In genomic region chr3:29313074-29313473, GRCh38 we compare ENCODE assay signal across 25 cellular contexts. TPM values are rescaled to one million over a fixed set of nuclear protein-coding genes. Genes with fewer than 3 reads are reported as not detected.
DNase-seq lines count a peak whose midpoint lies in the region; ATAC-seq and TF ChIP-seq lines count a peak whose summit lies in the region.
"Had no signal": no experiment of that assay in that cellular context is flagged by ENCODE, and none has a peak within 500 bp of the region (broad histone marks: within the 10 kb centered on the region; RNA-seq: fewer than 3 reads in every experiment).

No MANE protein-coding gene starts in this region.

- ATAC-seq in IMR-90 (ENCODE audit: low read depth) (peak; percentile 48), GM21367 (IDR thresholded peaks at IDR 0.05; ENCODE audit: unreplicated experiment) (no peak), HG02840 (IDR thresholded peaks at IDR 0.05; ENCODE audit: low FRiP score, unreplicated experiment) (no peak)
- ATAC-seq: mucosa of descending colon; pancreas; stimulated activated effector memory CD8-positive, alpha-beta T cell treated with anti-CD3 and anti-CD28 coated beads, Interleukin-12 subunit alpha, Interleukin-12 subunit beta, amount 100 ng/mL, for 72 hours had no signal

- H4K5ac ChIP-seq in IMR-90 (ENCODE audit: low read depth, low read length) = no peak overlapping the region; the same call in 1 of the 2 replicates

- TF ChIP-seq CTCF in IMR-90 (conservative IDR thresholded peaks at IDR 0.05; ENCODE audit: low read depth, low read length) (no peak), coronary artery (IDR thresholded peaks at IDR 0.05) (no peak), transverse colon (IDR thresholded peaks at IDR 0.05) (no peak)

- WGBS in IMR-90 (ENCODE audit: extremely low coverage in 2 of 2, insufficient read length in 1 of 2), 2 experiments = no CpG with 5 or more reads among the region's 2 CpGs
- WGBS in mesenchymal stem cell = 49% methylated on average over 2 of the region's 2 CpGs
- WGBS in transverse colon (ENCODE audit: low coverage in 1 of 2), 2 donors = 36 to 42% methylated on average over 2 of the region's 2 CpGs

- no peak overlapping the region for H4K8ac ChIP-seq in IMR-90 (ENCODE audit: low read depth in 2 of 2, low read length in 2 of 2)
- no peak overlapping the region for H4K8ac ChIP-seq in mesenchymal stem cell (ENCODE audit: low read length)

- H3K9ac ChIP-seq in IMR-90 (ENCODE audit: low read depth, low read length) = no peak overlapping the region
- H3K9ac ChIP-seq in mesenchymal stem cell (ENCODE audit: low read length) = peak overlapping the region; percentile 4
- H3K9ac ChIP-seq: KMS-11 had no signal

- H3K56ac ChIP-seq in IMR-90 (ENCODE audit: extremely low read depth, insufficient read depth, low read length) = no peak overlapping the region

- no peak overlapping the region for H2BK20ac ChIP-seq in IMR-90 (ENCODE audit: low read depth, low read length)

- H2BK12ac ChIP-seq in mesenchymal stem cell (ENCODE audit: low read length in 2 of 2) = no peak overlapping the region

- H3K36me3 ChIP-seq in IMR-90 (ENCODE audit: control insufficient read depth, insufficient read depth, low read length) (no peaks in the 10 kb centered on the region), mesenchymal stem cell (ENCODE audit: control insufficient read depth in 1 of 2, insufficient read depth in 2 of 2, low read depth in 1 of 2, low read length in 2 of 2) (no peaks in the 10 kb centered on the region), transverse colon (no peaks in the 10 kb centered on the region), HAP-1 (replicated peaks) (no peaks in the 10 kb centered on the region)
- H3K36me3 ChIP-seq: pancreas had no signal

- no peak for TF ChIP-seq POLR2A in IMR-90 (IDR thresholded peaks at IDR 0.05; ENCODE audit: low read depth, low read length)
- no peak for TF ChIP-seq POLR2A in transverse colon (IDR thresholded peaks at IDR 0.05)

- DNase-seq in IMR-90 (peak; percentile 59), coronary artery (ENCODE audit: low spot score) (no peak), mesenchymal stem cell (no peak), transverse colon (no peak), HAP-1 (ENCODE audit: low spot score in 2 of 2) (no peak), NCI-H2196 treated with DMSO at 0.1 percent for 48 hours (lab: John Stamatoyannopoulos, UW; ENCODE audit: unreplicated experiment) (no peak)
- DNase-seq: activated CD4-positive, alpha-beta memory T cell treated with anti-CD3 and anti-CD28 coated beads, Interleukin-2, amount 10 ng/mL, durations not matched to agents 7 days and 5 days; activated CD4-positive, alpha-beta T cell treated with anti-CD3 and anti-CD28 coated beads for 1 hour; activated CD8-positive, alpha-beta memory T cell treated with anti-CD3 and anti-CD28 coated beads, Interleukin-2, amount 50 U/mL, for 48 hours; AML-193; CD4-positive, alpha-beta T cell; kidney; mucosa of descending colon; NCI-H1417 treated with DMSO at 0.1 percent for 48 hours; NCI-H748 treated with DMSO at 0.1 percent for 48 hours; nephron progenitor cell; pancreas; right cardiac atrium; RPMI8226; stimulated activated CD4-positive, alpha-beta T cell treated with anti-CD3 and anti-CD28 coated beads, Interleukin-2, amount 100 ng/mL, for 48 hours had no signal

- H3K27ac ChIP-seq in IMR-90 (ENCODE audit: insufficient read depth, low read length) (peak overlapping the region; percentile 29; the same call in 1 of the 2 replicates), coronary artery (peak overlapping the region in 1 of 2 donors; percentile 31), mesenchymal stem cell (ENCODE audit: low read length, poor library complexity, severe bottlenecking) (no peak overlapping the region), transverse colon (peak overlapping the region in 3 of 4 donors; percentile 24 to 38 (median 34))
- H3K27ac ChIP-seq: KMS-11, pancreas had no signal

- H3K4me3 ChIP-seq in IMR-90 (ENCODE audit: insufficient read depth, low read depth, low read length) (no peak overlapping the region), coronary artery (peak overlapping the region; percentile 19), mesenchymal stem cell (ENCODE audit: insufficient read depth in 1 of 2, low read depth in 1 of 2, low read length in 2 of 2) (peak overlapping the region in 1 of 2 experiments; percentile 40), transverse colon (no peak overlapping the region), HAP-1 (no peak overlapping the region)
- H3K4me3 ChIP-seq: lung, mucosa of descending colon, pancreas had no signal

- TF ChIP-seq EP300 in transverse colon (IDR thresholded peaks at IDR 0.05; ENCODE audit: low read depth) = no peak

- no TSS peak for BruUV-seq in IMR-90 (replicated peaks; lab: Mats Ljungman, UMichigan)

- H3K79me1 ChIP-seq in IMR-90 (ENCODE audit: low read depth in 1 of 2, low read length in 2 of 2) (peaks cover 34 to 58% of the 10 kb centered on the region in 2 experiments), mesenchymal stem cell (replicated peaks; ENCODE audit: low read length, poor library complexity, severe bottlenecking) (peaks cover 11% of the 10 kb centered on the region)

- POLR2A ChIA-PET in IMR-90 (lab: Charles Lee; ENCODE audit: unreplicated experiment) = no interaction called here

- no peak overlapping the region for H3K4ac ChIP-seq in IMR-90 (ENCODE audit: low read depth, low read length)
- no peak overlapping the region for H3K4ac ChIP-seq in mesenchymal stem cell (ENCODE audit: low read depth in 1 of 2, low read length in 2 of 2)

- no peak overlapping the region; the same call in 1 of the 2 replicates for H3K14ac ChIP-seq in IMR-90 (replicated peaks; ENCODE audit: low read depth, low read length)
- no peak overlapping the region for H3K14ac ChIP-seq in mesenchymal stem cell (ENCODE audit: low read length in 2 of 2)

- H2AFZ ChIP-seq in IMR-90 (replicated peaks; ENCODE audit: low read length, poor library complexity) (no peak overlapping the region), mesenchymal stem cell (ENCODE audit: low read depth, low read length) (no peak overlapping the region)

- H2BK5ac ChIP-seq in IMR-90 (ENCODE audit: low read depth, low read length, poor library complexity, severe bottlenecking) = no peak overlapping the region
- H2BK5ac ChIP-seq in mesenchymal stem cell (ENCODE audit: low read depth, low read length, poor library complexity, severe bottlenecking) = no peak overlapping the region

- H3K27me3 ChIP-seq in IMR-90 (ENCODE audit: control insufficient read depth, insufficient read depth, low read length) (no peaks in the 10 kb centered on the region), mesenchymal stem cell (ENCODE audit: control insufficient read depth in 1 of 2, insufficient read depth in 1 of 2, low read length in 2 of 2) (no peaks in the 10 kb centered on the region), transverse colon (no peaks in the 10 kb centered on the region), HAP-1 (ENCODE audit: low read depth) (no peaks in the 10 kb centered on the region)
- H3K27me3 ChIP-seq: pancreas had no signal

- H4K91ac ChIP-seq in IMR-90 (ENCODE audit: insufficient read depth, low read depth, low read length) = no peak overlapping the region
- no peak overlapping the region for H4K91ac ChIP-seq in mesenchymal stem cell (ENCODE audit: low read length)

- intact Hi-C loops in IMR-90 (cut with micrococcal nuclease) (no loop called here), transverse colon (cut with DNase I; ENCODE audit: low total_unique reads) (no loop called here)

- peak overlapping the region; percentile 40; the same call in 1 of the 2 replicates for H3K18ac ChIP-seq in IMR-90 (ENCODE audit: low read depth, low read length)
- H3K18ac ChIP-seq in mesenchymal stem cell (ENCODE audit: low read depth in 1 of 2, low read length in 2 of 2) = no peak overlapping the region

- H2BK15ac ChIP-seq in IMR-90 (ENCODE audit: low read depth, low read length) (no peak overlapping the region), mesenchymal stem cell (ENCODE audit: low read depth, poor library complexity, severe bottlenecking) (no peak overlapping the region)

- no peak overlapping the region for H2AK5ac ChIP-seq in IMR-90 (ENCODE audit: low read depth, low read length)
- H2AK5ac ChIP-seq in mesenchymal stem cell (ENCODE audit: low read length, severe bottlenecking) = no peak overlapping the region

- H2BK120ac ChIP-seq in IMR-90 (ENCODE audit: low read depth, low read length) = no peak overlapping the region
- H2BK120ac ChIP-seq in mesenchymal stem cell (ENCODE audit: low read depth, low read length) = no peak overlapping the region

- H3K9me1 ChIP-seq in IMR-90 (ENCODE audit: insufficient read depth, low read length) = peaks cover 11% of the 10 kb centered on the region

- in situ Hi-C loops in IMR-90 (cut with MboI; ENCODE audit: low sequenced_read_pairs) (no loop called here), transverse colon (cut with MboI; ENCODE audit: low pct_ligation_motif_present in 1 of 4, low pct_unique_long_range_greater_than_20kb in 1 of 4, low sequenced_read_pairs in 3 of 4) (no loop called here), HAP-1 (cut with MboI; ENCODE audit: low sequenced_read_pairs) (no loop called here)

- peaks cover 16% of the 10 kb centered on the region for H4K20me1 ChIP-seq in IMR-90 (ENCODE audit: insufficient read depth, low read length)

- H2AK9ac ChIP-seq in IMR-90 (replicated peaks; ENCODE audit: low read depth, low read length, poor library complexity) = no peak overlapping the region

- peak overlapping the region; percentile 43; the same call in 1 of the 2 replicates for H3K23ac ChIP-seq in IMR-90 (ENCODE audit: low read depth, low read length)
- no peak overlapping the region for H3K23ac ChIP-seq in mesenchymal stem cell (ENCODE audit: low read length in 2 of 2)

- H3K4me1 ChIP-seq in IMR-90 (ENCODE audit: control insufficient read depth, insufficient read depth, low read length) (peaks cover 9% of the 10 kb centered on the region), mesenchymal stem cell (ENCODE audit: control insufficient read depth, insufficient read depth, low read depth, low read length) (no peaks in the 10 kb centered on the region), transverse colon (peaks cover 0 to 28% (median 2%) of the 10 kb centered on the region in 4 donors), HAP-1 (peaks cover 8% of the 10 kb centered on the region)

- H3K4me2 ChIP-seq in IMR-90 (ENCODE audit: low read depth, low read length) (peak overlapping the region; percentile 63; the same call in 1 of the 2 replicates), mesenchymal stem cell (ENCODE audit: low read length, poor library complexity, severe bottlenecking) (no peak overlapping the region)
- H3K4me2 ChIP-seq: KMS-11 had no signal

- CTCF ChIA-PET in IMR-90 (lab: Yijun Ruan, JAX) = no interaction called here

- dilution Hi-C loops in IMR-90 (cut with HindIII; ENCODE audit: low sequenced_read_pairs, unreplicated experiment) = no loop called here

- no peak for TF ChIP-seq RAD21 in IMR-90 (IDR thresholded peaks at IDR 0.05; ENCODE audit: low read length)

- H3K9me3 ChIP-seq in IMR-90 (ENCODE audit: control insufficient read depth, insufficient read depth, low read length) = no peaks in the 10 kb centered on the region
- no peaks in the 10 kb centered on the region for H3K9me3 ChIP-seq in mesenchymal stem cell (ENCODE audit: control insufficient read depth, low read length)
- H3K9me3 ChIP-seq in transverse colon = no peaks in the 10 kb centered on the region
- no peaks in the 10 kb centered on the region for H3K9me3 ChIP-seq in HAP-1
- H3K9me3 ChIP-seq: mucosa of descending colon, pancreas had no signal

RNA-seq across cellular contexts. Expression of gene RBMS3, which starts 32.2 kb away (rescaled TPM):
- 110 and 127 TPM in 2 replicates for total RNA-seq in IMR-90 (2012; rRNA removed)
- 15.2 and 17.1 TPM in 2 replicates for polyA plus RNA-seq in IMR-90 (2012; rRNA removed)
- 4.3 and 5.0 TPM in 2 replicates for polyA plus RNA-seq in IMR-90 (2012; cell fraction: cytosol; rRNA removed)
- 10.2 and 28.8 TPM in 2 replicates for polyA plus RNA-seq in IMR-90 (2012; cell fraction: nucleus; rRNA removed; ENCODE audit: low replicate concordance)
- 23.4 TPM for polyA plus RNA-seq in mesenchymal stem cell (2013, experiment 1 of 2)
- 22.6 TPM for polyA plus RNA-seq in mesenchymal stem cell (2013, experiment 2 of 2)
- 10 to 100 TPM in 3 of 4 donors, 1 to 10 TPM in 1; 3.8 to 18.7 (median 14.6) TPM for total RNA-seq in transverse colon
